In genomic region chr19:12581100-12581499, GRCh38 we compare ENCODE assay signal across 21 cellular contexts. TPM values are rescaled to one million over a fixed set of nuclear protein-coding genes. Genes with fewer than 3 reads are reported as not detected.
DNase-seq lines count a peak whose midpoint lies in the region; ATAC-seq and TF ChIP-seq lines count a peak whose summit lies in the region.
"Had no signal": no experiment of that assay in that cellular context is flagged by ENCODE, and none has a peak within 500 bp of the region (broad histone marks: within the 10 kb centered on the region; RNA-seq: fewer than 3 reads in every experiment).

No MANE protein-coding gene starts in this region.

- TF ChIP-seq CTCF in PC-3 (conservative IDR thresholded peaks at IDR 0.05; ENCODE audit: low read depth, low read length) (no peak), endodermal cell (conservative IDR thresholded peaks at IDR 0.05) (no peak), progenitor cell of endocrine pancreas (IDR thresholded peaks at IDR 0.05; ENCODE audit: unreplicated experiment) (no peak)

- no peak overlapping the region for H3K27ac Mint-ChIP-seq in endodermal cell
- peak overlapping the region; percentile 29 for H3K27ac Mint-ChIP-seq in progenitor cell of endocrine pancreas
- H3K27ac Mint-ChIP-seq: CD8-positive, alpha-beta memory T cell; IgD-negative memory B cell had no signal

- no peak overlapping the region for H3K4me2 ChIP-seq in PC-3 (ENCODE audit: low read length)
- H3K4me2 ChIP-seq: SK-N-SH had no signal

- H3K9me3 ChIP-seq in PC-3 (ENCODE audit: low read length) = peaks cover 29% of the 10 kb centered on the region
- peaks cover 40% of the 10 kb centered on the region for H3K9me3 ChIP-seq in endodermal cell (ENCODE audit: control insufficient read depth, low read length)

- H3K4me3 ChIP-seq in PC-3 (ENCODE audit: low read length) (peak overlapping the region; percentile 27; the same call in 1 of the 2 replicates), endodermal cell (ENCODE audit: low read length) (peak overlapping the region; percentile 39)

- CTCF ChIA-PET in PC-3 (lab: Charles Lee) = no interaction called here

- BruUV-seq in PC-3 (replicated peaks; lab: Mats Ljungman, UMichigan) = no TSS peak

- H3K27me3 Mint-ChIP-seq in endodermal cell (ENCODE audit: insufficient read depth) = no peaks in the 10 kb centered on the region
- no peaks in the 10 kb centered on the region for H3K27me3 Mint-ChIP-seq in progenitor cell of endocrine pancreas
- H3K27me3 Mint-ChIP-seq: CD8-positive, alpha-beta memory T cell; IgD-negative memory B cell had no signal

- ATAC-seq in PC-3 = no peak

- H4K20me1 ChIP-seq in PC-3 (ENCODE audit: low read length) = no peaks in the 10 kb centered on the region

- H3K4me1 ChIP-seq in PC-3 (ENCODE audit: insufficient read depth, low read length) = 0 out of 2 replicates have a peak, but pooled peaks cover 4% of the 10 kb centered on the region
- no peaks in the 10 kb centered on the region for H3K4me1 ChIP-seq in endodermal cell (ENCODE audit: control insufficient read depth, insufficient read depth, low read length)

- H2AFZ ChIP-seq in PC-3 (ENCODE audit: low read length) = no peak overlapping the region

- H3K4me1 Mint-ChIP-seq in endodermal cell (no peaks in the 10 kb centered on the region), progenitor cell of endocrine pancreas (ENCODE audit: low read depth) (no peaks in the 10 kb centered on the region)
- H3K4me1 Mint-ChIP-seq: CD8-positive, alpha-beta memory T cell; IgD-negative memory B cell had no signal

- H3K36me3 ChIP-seq in PC-3 (ENCODE audit: low read depth, low read length) = peaks cover 38% of the 10 kb centered on the region
- H3K36me3 ChIP-seq in endodermal cell (ENCODE audit: control insufficient read depth, insufficient read depth, low read length) = peaks cover 47% of the 10 kb centered on the region

- H3K27ac ChIP-seq in PC-3 (ENCODE audit: low read length) = no peak overlapping the region
- no peak overlapping the region for H3K27ac ChIP-seq in endodermal cell (ENCODE audit: low read depth, low read length)

- no peaks in the 10 kb centered on the region for H3K27me3 ChIP-seq in PC-3 (ENCODE audit: low read length)
- no peaks in the 10 kb centered on the region for H3K27me3 ChIP-seq in endodermal cell (ENCODE audit: control insufficient read depth, insufficient read depth, low read length, poor library complexity, severe bottlenecking)

- intact Hi-C loops in PC-3 (cut with micrococcal nuclease) = no loop called here

- 94 to 97% methylated on average over 8 to 9 of the region's 9 CpGs for WGBS in endodermal cell (ENCODE audit: insufficient coverage in 1 of 2, insufficient read length in 1 of 2), 2 experiments

- DNase-seq in EH (ENCODE audit: low read depth) = peak; percentile 2
- no peak for DNase-seq in PC-3
- no peak for DNase-seq in endodermal cell
- no peak for DNase-seq in progenitor cell of endocrine pancreas (ENCODE audit: low spot score, unreplicated experiment)
- DNase-seq in 8988T = no peak
- no peak for DNase-seq in activated T-cell treated with anti-CD3 and anti-CD28 coated beads for 4 hours
- no peak for DNase-seq in DMS79 treated with DMSO at 0.1 percent for 48 hours (lab: John Stamatoyannopoulos, UW)
- DNase-seq: C1 segment of cervical spinal cord; CD8-positive, alpha-beta memory T cell; EL; GF-D8; Karpas-422; NCI-H1694; NCI-H446; NCI-H526 treated with DMSO at 0.1 percent for 48 hours; OCI-M1; RPMI8226; SHP77 treated with DMSO at 0.1 percent for 48 hours; SK-N-SH; T-helper 2 cell had no signal

- POLR2A ChIA-PET in PC-3 (lab: Charles Lee; ENCODE audit: unreplicated experiment) = no interaction called here

- H3K4me3 Mint-ChIP-seq in endodermal cell (no peak overlapping the region), progenitor cell of endocrine pancreas (ENCODE audit: low read depth) (no peak overlapping the region)
- H3K4me3 Mint-ChIP-seq: CD8-positive, alpha-beta memory T cell; IgD-negative memory B cell had no signal

- H3K9ac ChIP-seq in PC-3 (ENCODE audit: low read length) = no peak overlapping the region
- H3K9ac ChIP-seq in endodermal cell (ENCODE audit: extremely low read depth, low read length, poor library complexity, severe bottlenecking) = no peak overlapping the region
- H3K9ac ChIP-seq: SK-N-SH had no signal

- no peaks in the 10 kb centered on the region for H3K79me2 ChIP-seq in PC-3 (ENCODE audit: low read length)

- no peaks in the 10 kb centered on the region for H3F3A ChIP-seq in PC-3 (ENCODE audit: low read length, unreplicated experiment)

- H3K9me3 Mint-ChIP-seq in endodermal cell (peaks cover 67% of the 10 kb centered on the region), progenitor cell of endocrine pancreas (ENCODE audit: low read depth) (peaks cover 34% of the 10 kb centered on the region)

- no peaks in the 10 kb centered on the region for H3K9me2 ChIP-seq in PC-3 (replicated peaks; ENCODE audit: low read length)
- H3K9me2 ChIP-seq: SK-N-SH had no signal

- H3K36me3 Mint-ChIP-seq in endodermal cell (ENCODE audit: low read depth) (peaks cover 66% of the 10 kb centered on the region), progenitor cell of endocrine pancreas (ENCODE audit: insufficient read depth) (peaks cover 63% of the 10 kb centered on the region)

RNA-seq across cellular contexts. Expression of gene ZNF490, which starts 29.5 kb away (rescaled TPM):
- total RNA-seq in PC-3 (2014; rRNA removed) (6.9 and 10.7 TPM in 2 replicates), endodermal cell (10 to 100 TPM; 10.6 to 11.2 TPM), progenitor cell of endocrine pancreas (12.7 and 15.1 TPM in 2 replicates)
- polyA plus RNA-seq in endodermal cell (2013, experiment 1 of 2) = 2.3 TPM
- polyA plus RNA-seq in endodermal cell (2013, experiment 2 of 2) = 2.9 TPM

RNA-seq across cellular contexts. Expression of gene ZNF791, which starts 29.6 kb away (rescaled TPM):
- 15.8 and 26.3 TPM in 2 replicates for total RNA-seq in PC-3 (2014; rRNA removed)
- total RNA-seq in endodermal cell = 10 to 100 TPM; 23.2 to 32.1 TPM
- polyA plus RNA-seq in endodermal cell (2013, experiment 1 of 2) = 14.2 TPM
- 16.7 TPM for polyA plus RNA-seq in endodermal cell (2013, experiment 2 of 2)
- 22.3 and 24.3 TPM in 2 replicates for total RNA-seq in progenitor cell of endocrine pancreas

RNA-seq across cellular contexts. Expression of gene ZNF564, which starts 29.8 kb away (rescaled TPM):
- 3.8 and 6.0 TPM in 2 replicates for total RNA-seq in PC-3 (2014; rRNA removed)
- 10 to 100 TPM; 17.3 to 20.6 TPM for total RNA-seq in endodermal cell
- 7.9 TPM for polyA plus RNA-seq in endodermal cell (2013, experiment 1 of 2)
- polyA plus RNA-seq in endodermal cell (2013, experiment 2 of 2) = 6.9 TPM
- 18.9 and 23.1 TPM in 2 replicates for total RNA-seq in progenitor cell of endocrine pancreas
